Comparison of ENCODE assay signal across 12 cellular contexts in the genomic region with DNA sequence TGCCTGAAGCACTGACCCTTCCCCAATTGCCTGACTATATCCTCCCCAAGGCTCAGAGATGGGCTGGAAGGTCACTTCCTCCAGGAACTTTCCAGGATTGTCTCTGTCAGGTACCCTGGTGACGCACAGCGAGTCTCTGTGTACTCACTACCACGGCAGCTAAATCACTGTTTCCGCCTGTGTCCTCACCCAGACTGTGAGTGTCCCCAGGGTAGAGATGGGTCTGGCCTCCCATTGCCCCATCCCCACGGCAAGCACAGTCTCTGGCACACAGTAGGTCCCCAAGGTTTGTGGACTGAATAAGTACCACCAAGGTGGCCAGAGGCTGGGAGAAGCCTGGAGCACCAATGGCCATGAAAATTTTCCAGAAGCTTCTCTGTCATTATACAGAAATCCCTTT.
DNase-seq lines count a peak whose midpoint lies in the region; ATAC-seq, FAIRE-seq and TF ChIP-seq lines count a peak whose summit lies in the region.
"Had no signal": no experiment of that assay in that cellular context is flagged by ENCODE, and none has a peak within 500 bp of the region (broad histone marks: within the 10 kb centered on the region; RNA-seq: fewer than 3 reads in every experiment).

No MANE protein-coding gene starts in this region.

- H3K4me2 ChIP-seq in astrocyte (ENCODE audit: low read length) = no peak overlapping the region
- no peak overlapping the region for H3K4me2 ChIP-seq in neural progenitor cell

- intact Hi-C loops in CD4-positive, alpha-beta memory T cell (cut with micrococcal nuclease) = loop anchor here (2.0 kb wide), 1 partner anchor 31 kb away; no protein-coding TSS in a partner anchor

- ATAC-seq in HG03457 (IDR thresholded peaks at IDR 0.05; ENCODE audit: unreplicated experiment) = no peak
- ATAC-seq: PC-3 had no signal

- H3K4me3 ChIP-seq in CD4-positive, alpha-beta memory T cell (ENCODE audit: low read length in 2 of 2) = no peak overlapping the region
- H3K4me3 ChIP-seq in astrocyte (ENCODE audit: insufficient read depth, low read depth, low read length) (no peak overlapping the region), neural progenitor cell (no peak overlapping the region)
- H3K4me3 ChIP-seq: GM23248, thyroid gland had no signal

- H3K27me3 Mint-ChIP-seq in CD4-positive, alpha-beta memory T cell = no peaks in the 10 kb centered on the region
- H3K27me3 Mint-ChIP-seq in HFFc6 (ENCODE audit: insufficient read depth) (peaks cover 2% of the 10 kb centered on the region), astrocyte (ENCODE audit: low read depth, unreplicated experiment) (peaks cover 10% of the 10 kb centered on the region), neural progenitor cell (ENCODE audit: insufficient read depth, low read depth) (peaks cover 10% of the 10 kb centered on the region)

- FAIRE-seq in astrocyte (lab: Jason Lieb, UNC) = no peak
- FAIRE-seq: frontal cortex had no signal

- no peaks in the 10 kb centered on the region for H3K9me3 Mint-ChIP-seq in CD4-positive, alpha-beta memory T cell
- H3K9me3 Mint-ChIP-seq in HFFc6 (no peaks in the 10 kb centered on the region), astrocyte (ENCODE audit: unreplicated experiment) (no peaks in the 10 kb centered on the region), neural progenitor cell (peaks cover 4% of the 10 kb centered on the region)
- H3K9me3 Mint-ChIP-seq: endodermal cell had no signal

- H3K4me1 ChIP-seq in CD4-positive, alpha-beta memory T cell (ENCODE audit: insufficient read depth, low read length) = peaks cover 78% of the 10 kb centered on the region
- H3K4me1 ChIP-seq in astrocyte (ENCODE audit: insufficient read depth, low read length) (peaks cover 38% of the 10 kb centered on the region), neural progenitor cell (peaks cover 16% of the 10 kb centered on the region)

- H3K27ac Mint-ChIP-seq in CD4-positive, alpha-beta memory T cell = peak overlapping the region; percentile 95 to 99 (median 97)
- H3K27ac Mint-ChIP-seq in HFFc6 = peak overlapping the region; percentile 54
- peak overlapping the region; percentile 92 for H3K27ac Mint-ChIP-seq in astrocyte (ENCODE audit: unreplicated experiment)
- peak overlapping the region; percentile 91 for H3K27ac Mint-ChIP-seq in neural progenitor cell
- H3K27ac Mint-ChIP-seq: endodermal cell had no signal

- H3F3A ChIP-seq in neural progenitor cell (ENCODE audit: low read depth) = peaks cover 5% of the 10 kb centered on the region

- no peaks in the 10 kb centered on the region for H3K36me3 Mint-ChIP-seq in CD4-positive, alpha-beta memory T cell
- H3K36me3 Mint-ChIP-seq in HFFc6 (ENCODE audit: low read depth) (no peaks in the 10 kb centered on the region), astrocyte (ENCODE audit: low read depth, unreplicated experiment) (no peaks in the 10 kb centered on the region), neural progenitor cell (no peaks in the 10 kb centered on the region)

- no peak overlapping the region for H2AFZ ChIP-seq in astrocyte (ENCODE audit: low read depth, low read length)
- H2AFZ ChIP-seq in neural progenitor cell (replicated peaks) = no peak overlapping the region
- H2AFZ ChIP-seq: GM23248 had no signal

- H3K27ac ChIP-seq in CD4-positive, alpha-beta memory T cell (ENCODE audit: low read depth, low read length) = peak overlapping the region; percentile 99
- H3K27ac ChIP-seq in astrocyte (ENCODE audit: low read depth, low read length) = peak overlapping the region; percentile 100
- H3K27ac ChIP-seq in neural progenitor cell = no peak overlapping the region
- H3K27ac ChIP-seq: thyroid gland had no signal

- H4K20me1 ChIP-seq in astrocyte (ENCODE audit: insufficient read depth, low read length) (no peaks in the 10 kb centered on the region), neural progenitor cell (ENCODE audit: low read depth) (no peaks in the 10 kb centered on the region)

- TF ChIP-seq CTCF in HFFc6 (IDR thresholded peaks at IDR 0.05) (no peak), astrocyte (IDR thresholded peaks at IDR 0.05; ENCODE audit: insufficient read depth, low read depth, low read length) (no peak), neural progenitor cell (IDR thresholded peaks at IDR 0.05) (no peak)

- POLR2A ChIA-PET in CD4-positive, alpha-beta memory T cell (lab: Charles Lee; ENCODE audit: partially characterized antibody) = interaction anchor here (0.8 to 9.0 kb wide), 10 partner anchors 10 to 176 kb away, joined by 3 to 172 read pairs (median 18); partner anchors contain the start of gene RUNX3

- H3K4me1 Mint-ChIP-seq in CD4-positive, alpha-beta memory T cell = peaks cover 32 to 72% (median 50%) of the 10 kb centered on the region in 4 donors
- H3K4me1 Mint-ChIP-seq in HFFc6 (ENCODE audit: low read depth) (peaks cover 11% of the 10 kb centered on the region), astrocyte (ENCODE audit: low read depth, unreplicated experiment) (peaks cover 27% of the 10 kb centered on the region), neural progenitor cell (peaks cover 20% of the 10 kb centered on the region)

- H3K4me3 Mint-ChIP-seq in CD4-positive, alpha-beta memory T cell = peak overlapping the region in 6 of 8 donors; percentile 25 to 51 (median 37)
- H3K4me3 Mint-ChIP-seq in HFFc6 = no peak overlapping the region
- H3K4me3 Mint-ChIP-seq in astrocyte (ENCODE audit: unreplicated experiment) = no peak overlapping the region
- no peak overlapping the region for H3K4me3 Mint-ChIP-seq in neural progenitor cell
- H3K4me3 Mint-ChIP-seq: endodermal cell had no signal

- H3K27me3 ChIP-seq in CD4-positive, alpha-beta memory T cell (ENCODE audit: insufficient read depth, low read length) = no peaks in the 10 kb centered on the region
- H3K27me3 ChIP-seq in astrocyte (ENCODE audit: insufficient read depth, low read length) (no peaks in the 10 kb centered on the region), neural progenitor cell (no peaks in the 10 kb centered on the region)
- H3K27me3 ChIP-seq: thyroid gland had no signal

- DNase-seq in CD4-positive, alpha-beta memory T cell = no peak
- no peak for DNase-seq in HFFc6
- DNase-seq in astrocyte (ENCODE audit: low read depth) = no peak
- no peak for DNase-seq in neural progenitor cell (ENCODE audit: low spot score)
- DNase-seq in activated CD4-positive, CD25-positive, alpha-beta regulatory T cell treated with anti-CD3 and anti-CD28 coated beads, Interleukin-2, amount 50 U/mL, for 72 hours = no peak
- DNase-seq in NCI-H345 (lab: John Stamatoyannopoulos, UW) = no peak
- DNase-seq: endodermal cell, GM23248, PC-3, thyroid gland had no signal

- no peaks in the 10 kb centered on the region for H3K36me3 ChIP-seq in CD4-positive, alpha-beta memory T cell (ENCODE audit: insufficient read depth, low read length)
- H3K36me3 ChIP-seq in astrocyte (ENCODE audit: insufficient read depth, low read length) = no peaks in the 10 kb centered on the region
- H3K36me3 ChIP-seq in neural progenitor cell = no peaks in the 10 kb centered on the region
- H3K36me3 ChIP-seq: thyroid gland had no signal

- H3K9ac ChIP-seq in astrocyte (ENCODE audit: low read length) (peak overlapping the region; percentile 98), neural progenitor cell (no peak overlapping the region)

- no peaks in the 10 kb centered on the region for H3K9me3 ChIP-seq in CD4-positive, alpha-beta memory T cell (ENCODE audit: control insufficient read depth in 1 of 2, low read length in 2 of 2)
- H3K9me3 ChIP-seq in astrocyte (ENCODE audit: insufficient read depth, low read depth, low read length) (no peaks in the 10 kb centered on the region), neural progenitor cell (ENCODE audit: low read depth) (no peaks in the 10 kb centered on the region)
- H3K9me3 ChIP-seq: thyroid gland had no signal

- CTCF ChIA-PET in CD4-positive, alpha-beta memory T cell (lab: Charles Lee; ENCODE audit: partially characterized antibody) = interaction anchor here (1.3 to 3.0 kb wide), 4 partner anchors 12 to 91 kb away, joined by 4 to 58 read pairs (median 12); no protein-coding TSS in a partner anchor

- no peaks in the 10 kb centered on the region for H3K79me2 ChIP-seq in astrocyte (ENCODE audit: insufficient read depth, low read length)
- H3K79me2 ChIP-seq in neural progenitor cell (ENCODE audit: low read depth) = no peaks in the 10 kb centered on the region

Comparison
In these comparisons a context has a peak if more than half of its experiments do, and no peak if none do; other contexts are left out.
1. H3K4me3 Mint-ChIP-seq: peak in CD4-positive, alpha-beta memory T cell (6 of 8); none in HFFc6 (single experiment), astrocyte (single experiment) and neural progenitor cell (single experiment).
2. Peak in every context shown above with its lines, with median percentiles within 50 percentile points of each other: H3K27ac Mint-ChIP-seq.